25 cellular contexts compared by ENCODE assay signal in genomic region chr15:70314018-70314354, GRCh38.
"Had no signal": no experiment of that assay in that cellular context is flagged by ENCODE, and none has a peak within 500 bp of the region (broad histone marks: within the 10 kb centered on the region; RNA-seq: fewer than 3 reads in every experiment).

No MANE protein-coding gene starts in this region.

- H3K9me3 Mint-ChIP-seq: endodermal cell; naive thymus-derived CD8-positive, alpha-beta T cell; stimulated activated naive CD8-positive, alpha-beta T cell treated with anti-CD3 and anti-CD28 coated beads, Interleukin-15, amount 100 ng/mL, for 72 hours; type B pancreatic cell had no signal

- H3K36me3 ChIP-seq: gastrocnemius medialis, pancreas, suprapubic skin had no signal

- H3K4me1 ChIP-seq: gastrocnemius medialis, pancreas had no signal

- FAIRE-seq: colon, kidney, pancreas had no signal

- DNase-seq: dorsolateral prefrontal cortex; effector CD8-positive, alpha-beta T cell; endodermal cell; foreskin fibroblast; gastrocnemius medialis; kidney; mesenchymal stem cell; naive thymus-derived CD8-positive, alpha-beta T cell; occipital lobe; pancreas; retina; stimulated activated CD4-positive, alpha-beta T cell treated with anti-CD3 and anti-CD28 coated beads, Interleukin-12 subunit alpha, Interleukin-12 subunit beta, amount 100 ng/mL, for 4 hours; stimulated activated CD4-positive, alpha-beta T cell treated with anti-CD3 and anti-CD28 coated beads, Interleukin-1b, Interleukin-23, amount 100 ng/mL, for 48 hours; stimulated activated CD4-positive, alpha-beta T cell treated with anti-CD3 and anti-CD28 coated beads, Interleukin-4, amount 100 ng/mL, for 1 hour; stimulated activated CD8-positive, alpha-beta memory T cell treated with anti-CD3 and anti-CD28 coated beads, Interleukin-4, amount 100 ng/mL, for 48 hours; stimulated activated naive CD4-positive, alpha-beta T cell; stimulated activated naive CD8-positive, alpha-beta T cell treated with anti-CD3 and anti-CD28 coated beads, Interleukin-15, amount 100 ng/mL, for 72 hours had no signal

- H3K9me3 ChIP-seq: gastrocnemius medialis, pancreas, suprapubic skin had no signal

- H3K4me3 Mint-ChIP-seq: endodermal cell; naive thymus-derived CD8-positive, alpha-beta T cell; stimulated activated naive CD8-positive, alpha-beta T cell treated with anti-CD3 and anti-CD28 coated beads, Interleukin-15, amount 100 ng/mL, for 72 hours; type B pancreatic cell had no signal

- H3K4me2 ChIP-seq: smooth muscle cell had no signal

- H3K27ac ChIP-seq: dorsolateral prefrontal cortex, epithelial cell of prostate, gastrocnemius medialis, pancreas, suprapubic skin had no signal

- ATAC-seq: esophagus mucosa; gastrocnemius medialis; left lobe of liver; naive thymus-derived CD8-positive, alpha-beta T cell; pancreas; sciatic nerve; stimulated activated naive CD8-positive, alpha-beta T cell treated with anti-CD3 and anti-CD28 coated beads, Interleukin-15, amount 100 ng/mL, for 72 hours had no signal

- H3K36me3 Mint-ChIP-seq: naive thymus-derived CD8-positive, alpha-beta T cell; type B pancreatic cell had no signal

- H3K27me3 ChIP-seq: gastrocnemius medialis, pancreas, suprapubic skin had no signal

- H3K4me3 ChIP-seq: dorsolateral prefrontal cortex, gastrocnemius medialis, pancreas, smooth muscle cell, suprapubic skin had no signal

- H3K27ac Mint-ChIP-seq: endodermal cell; naive thymus-derived CD8-positive, alpha-beta T cell; stimulated activated naive CD8-positive, alpha-beta T cell treated with anti-CD3 and anti-CD28 coated beads, Interleukin-15, amount 100 ng/mL, for 72 hours; type B pancreatic cell had no signal
